In the genomic region with DNA sequence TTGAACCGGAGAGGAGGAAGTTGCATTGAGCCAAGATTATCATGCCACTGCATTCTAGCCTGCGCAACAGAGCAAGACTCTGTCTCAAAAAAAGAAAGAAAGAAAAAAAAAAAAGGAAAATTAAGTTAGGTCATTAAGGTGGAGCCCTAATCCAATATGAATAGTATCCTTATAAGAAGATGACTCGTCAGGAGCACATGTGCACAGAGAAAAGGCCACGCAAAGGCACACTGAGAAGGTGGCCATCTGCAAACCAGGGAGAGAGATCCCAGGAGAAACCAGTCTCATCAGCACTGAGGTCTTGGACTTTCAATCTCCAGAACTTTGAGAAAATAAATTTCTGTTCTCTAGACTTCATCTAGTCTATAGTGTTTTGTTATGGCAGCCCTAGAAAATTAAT, we compare ENCODE assay signal across 9 cellular contexts. TPM values are rescaled to one million over a fixed set of nuclear protein-coding genes. Genes with fewer than 3 reads are reported as not detected.
DNase-seq lines count a peak whose midpoint lies in the region; ATAC-seq and TF ChIP-seq lines count a peak whose summit lies in the region.
"Had no signal": no experiment of that assay in that cellular context is flagged by ENCODE, and none has a peak within 500 bp of the region (broad histone marks: within the 10 kb centered on the region; RNA-seq: fewer than 3 reads in every experiment).

No MANE protein-coding gene starts in this region.

- H3K9me3 ChIP-seq in esophagus squamous epithelium, result no peaks in the 10 kb centered on the region
- no peaks in the 10 kb centered on the region for H3K9me3 ChIP-seq in aorta (ENCODE audit: control insufficient read depth, low read length)

- no peaks in the 10 kb centered on the region for H3K27me3 ChIP-seq in esophagus squamous epithelium
- H3K27me3 ChIP-seq in aorta (ENCODE audit: control insufficient read depth in 1 of 2, insufficient read depth in 2 of 2, low read length in 1 of 2), result no peaks in the 10 kb centered on the region

- intact Hi-C loops in esophagus squamous epithelium (cut with DNase I), result no loop called here
- intact Hi-C loops in aorta (cut with DNase I), result loop anchor here in 1 of 2 donors (10.0 kb wide), 1 partner anchor 434 kb away; no protein-coding TSS in a partner anchor

- H3K27me3 Mint-ChIP-seq in T-helper 2 cell treated with Interferon-gamma antibody and Interleukin-4, amounts not matched to agents 5 μg/mL and 100 μg/mL, for 36 hours (ENCODE audit: low read depth), result no peaks in the 10 kb centered on the region
- H3K27me3 Mint-ChIP-seq in T-cell, result no peaks in the 10 kb centered on the region

- no peaks in the 10 kb centered on the region for H3K9me3 Mint-ChIP-seq in T-helper 2 cell treated with Interferon-gamma antibody and Interleukin-4, amounts not matched to agents 5 μg/mL and 100 μg/mL, for 36 hours
- no peaks in the 10 kb centered on the region for H3K9me3 Mint-ChIP-seq in T-cell

- 48 to 55% methylated on average over 4 of the region's 4 CpGs for WGBS in esophagus squamous epithelium, 2 donors
- WGBS in aorta, 2 donors, result 78 to 79% methylated on average over 4 of the region's 4 CpGs

- DNase-seq in T-helper 2 cell treated with Interferon-gamma antibody and Interleukin-4, amounts not matched to agents 5 μg/mL and 100 μg/mL, for 36 hours (ENCODE audit: low spot score), result no peak
- DNase-seq in T-helper 2 cell, result no peak
- no peak for DNase-seq in T-cell
- DNase-seq in esophagus squamous epithelium (lab: John Stamatoyannopoulos, UW), result no peak
- DNase-seq in aorta, result no peak
- DNase-seq in anterior cingulate cortex (lab: John Stamatoyannopoulos, UW), result no peak
- no peak for DNase-seq in NK-92 (lab: John Stamatoyannopoulos, UW; ENCODE audit: unreplicated experiment)
- DNase-seq: RPMI8226 had no signal

- POLR2A ChIA-PET in T-cell (lab: Charles Lee), result no interaction called here

- H3K4me3 ChIP-seq in esophagus squamous epithelium (no peak overlapping the region), skin epidermis (no peak overlapping the region), aorta (ENCODE audit: low read length in 2 of 2) (no peak overlapping the region)

- peaks cover 55% of the 10 kb centered on the region for H3K4me1 Mint-ChIP-seq in T-helper 2 cell treated with Interferon-gamma antibody and Interleukin-4, amounts not matched to agents 5 μg/mL and 100 μg/mL, for 36 hours (ENCODE audit: low read depth)
- H3K4me1 Mint-ChIP-seq in T-cell, result peaks cover 71 to 79% (median 74%) of the 10 kb centered on the region in 3 donors

- no peaks in the 10 kb centered on the region for H3K36me3 ChIP-seq in esophagus squamous epithelium
- no peaks in the 10 kb centered on the region for H3K36me3 ChIP-seq in aorta (ENCODE audit: control insufficient read depth in 1 of 2, insufficient read depth in 2 of 2, low read length in 1 of 2)

- no peak for ATAC-seq in T-cell (replicated peaks in 1 of 4)
- ATAC-seq in aorta (ENCODE audit: low FRiP score), result no peak

- H3K36me3 Mint-ChIP-seq in T-helper 2 cell treated with Interferon-gamma antibody and Interleukin-4, amounts not matched to agents 5 μg/mL and 100 μg/mL, for 36 hours (ENCODE audit: low read depth), result peaks cover 59% of the 10 kb centered on the region
- H3K36me3 Mint-ChIP-seq in T-cell, result peaks cover 17% of the 10 kb centered on the region

- TF ChIP-seq POLR2A in esophagus squamous epithelium (IDR thresholded peaks at IDR 0.05), result no peak

- peaks cover 56 to 93% (median 65%) of the 10 kb centered on the region in 3 donors for H3K4me1 ChIP-seq in esophagus squamous epithelium
- peaks cover 7 to 14% of the 10 kb centered on the region in 2 donors for H3K4me1 ChIP-seq in aorta (ENCODE audit: control insufficient read depth in 1 of 2, insufficient read depth in 2 of 2, low read length in 2 of 2)

- H3K27ac Mint-ChIP-seq in T-helper 2 cell treated with Interferon-gamma antibody and Interleukin-4, amounts not matched to agents 5 μg/mL and 100 μg/mL, for 36 hours, result peak overlapping the region; percentile 97
- peak overlapping the region; percentile 90 to 94 for H3K27ac Mint-ChIP-seq in T-cell

- CTCF ChIA-PET in T-cell (lab: Charles Lee), result interaction anchor here in 1 of 2 donors (0.6 kb wide), 1 partner anchor 433 kb away, joined by 3 read pairs; no protein-coding TSS in a partner anchor

- no peak overlapping the region for H3K4me3 Mint-ChIP-seq in T-helper 2 cell treated with Interferon-gamma antibody and Interleukin-4, amounts not matched to agents 5 μg/mL and 100 μg/mL, for 36 hours
- peak overlapping the region in 1 of 3 donors; percentile 93 for H3K4me3 Mint-ChIP-seq in T-cell

- H3K27ac ChIP-seq in esophagus squamous epithelium (peak overlapping the region; percentile 90 to 99 (median 94)), skin epidermis (peak overlapping the region in 17 of 21 experiments; percentile 5 to 93 (median 81)), aorta (ENCODE audit: low read depth in 1 of 2, low read length in 2 of 2) (no peak overlapping the region)

- no peak for TF ChIP-seq CTCF in esophagus squamous epithelium (IDR thresholded peaks at IDR 0.05)

RNA-seq across cellular contexts. Expression of a gene that starts 3.8 kb away (rescaled TPM):
- total RNA-seq in T-cell (10 to 100 TPM; 29.5 to 43.0 (median 33.4) TPM), esophagus squamous epithelium (100 to 1,000 TPM in 3 of 4 donors, 10 to 100 TPM in 1; 88.7 to 178 (median 128) TPM), aorta (10 to 100 TPM; 44.5 to 49.3 TPM)
- polyA plus RNA-seq in aorta, result 10 to 100 TPM; 52.8 to 65.0 TPM

RNA-seq across cellular contexts. Expression of a gene that starts 51.5 kb away (rescaled TPM):
- total RNA-seq in T-cell (10 to 100 TPM; 37.5 to 59.5 (median 40.5) TPM), esophagus squamous epithelium (10 to 100 TPM; 19.7 to 41.8 (median 29.0) TPM), aorta (10 to 100 TPM; 46.8 to 47.3 TPM)
- polyA plus RNA-seq in aorta, result 10 to 100 TPM; 24.9 to 45.6 TPM

Comparison
In these comparisons a context has a peak if more than half of its experiments do, and no peak if none do; other contexts are left out.
1. H3K27ac ChIP-seq: peak in esophagus squamous epithelium (4 of 4) and skin epidermis (17 of 21); none in aorta (0 of 2).